2 cellular contexts compared by ENCODE assay signal in the genomic region with DNA sequence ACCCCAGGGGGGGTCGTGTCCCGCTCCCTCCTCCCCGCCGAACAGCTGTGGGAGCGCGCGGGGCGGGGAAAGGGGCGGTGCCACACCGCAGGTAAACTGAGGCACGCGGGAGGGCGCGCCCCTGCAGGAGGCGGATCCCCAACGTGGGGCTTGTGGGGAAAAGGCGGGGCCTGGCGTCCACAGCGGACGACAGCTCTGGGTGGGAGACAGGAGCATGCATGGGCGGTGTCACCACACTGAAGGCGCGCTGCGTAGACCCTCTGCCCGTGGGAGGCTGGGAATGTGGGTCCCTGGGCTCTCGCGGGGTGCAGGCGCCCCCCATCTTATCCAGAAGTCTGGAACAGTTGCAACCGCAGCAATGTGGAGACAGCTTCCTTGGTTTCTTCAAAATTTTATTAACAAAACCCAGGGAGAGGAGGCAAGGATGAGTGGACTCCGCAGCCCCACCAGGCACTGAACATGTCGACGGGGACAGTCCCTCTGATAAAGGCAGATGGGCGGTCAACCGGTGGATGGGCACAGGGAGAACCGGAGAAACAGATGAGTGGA.
TF ChIP-seq lines count a peak whose summit lies in the region.

No MANE protein-coding gene starts in this region.

TF ChIP-seq in GM12878, 131 proteins besides CTCF, POLR2A, EP300 and RAD21:
- TF ChIP-seq RB1 (IDR thresholded peaks at IDR 0.05; ENCODE audit: borderline replicate concordance), result no peak
- 0 out of 2 replicates have a peak, but pooled peaks have one; percentile 27 for TF ChIP-seq ZBTB33 (IDR thresholded peaks at IDR 0.05)
- TF ChIP-seq IRF4 (IDR thresholded peaks at IDR 0.05; ENCODE audit: low read depth, low read length), result no peak
- no peak for TF ChIP-seq BACH1 (IDR thresholded peaks at IDR 0.05; ENCODE audit: borderline replicate concordance)
- TF ChIP-seq MTA2 (IDR thresholded peaks at IDR 0.05; ENCODE audit: low read depth), result no peak
- 0 out of 2 replicates have a peak, but pooled peaks have one; percentile 2 for TF ChIP-seq DPF2 (IDR thresholded peaks at IDR 0.05)
- TF ChIP-seq LARP7 (IDR thresholded peaks at IDR 0.05), result peak; percentile 42; the same call in 1 of the 2 replicates
- no peak for TF ChIP-seq SREBF1 (IDR thresholded peaks at IDR 0.05; ENCODE audit: low read length)

TF ChIP-seq in liver, 16 proteins besides CTCF, POLR2A, EP300 and RAD21:
- no peak for TF ChIP-seq RXRA (IDR thresholded peaks at IDR 0.05)
- TF ChIP-seq FOXA1 (IDR thresholded peaks at IDR 0.05), result no peak
- TF ChIP-seq, protein P1, sequence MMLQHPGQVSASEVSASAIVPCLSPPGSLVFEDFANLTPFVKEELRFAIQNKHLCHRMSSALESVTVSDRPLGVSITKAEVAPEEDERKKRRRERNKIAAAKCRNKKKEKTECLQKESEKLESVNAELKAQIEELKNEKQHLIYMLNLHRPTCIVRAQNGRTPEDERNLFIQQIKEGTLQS (IDR thresholded peaks at IDR 0.05), result no peak
- TF ChIP-seq GABPA (IDR thresholded peaks at IDR 0.05 in 1 of 2, conservative IDR thresholded peaks at IDR 0.05 in 1 of 2), result no peak
- no peak for TF ChIP-seq YY1 (IDR thresholded peaks at IDR 0.05)
- no peak for TF ChIP-seq HNF4A (conservative IDR thresholded peaks at IDR 0.05)
- no peak for TF ChIP-seq JUND (IDR thresholded peaks at IDR 0.05)
- no peak for TF ChIP-seq TAF1 (conservative IDR thresholded peaks at IDR 0.05)
- no peak for TF ChIP-seq FOXA2 (IDR thresholded peaks at IDR 0.05)
- TF ChIP-seq REST (IDR thresholded peaks at IDR 0.05), result no peak
- TF ChIP-seq, protein P2, sequence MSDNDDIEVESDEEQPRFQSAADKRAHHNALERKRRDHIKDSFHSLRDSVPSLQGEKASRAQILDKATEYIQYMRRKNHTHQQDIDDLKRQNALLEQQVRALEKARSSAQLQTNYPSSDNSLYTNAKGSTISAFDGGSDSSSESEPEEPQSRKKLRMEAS (IDR thresholded peaks at IDR 0.05), result no peak
